ENCODE assay signal across 1 cellular context in the genomic region with DNA sequence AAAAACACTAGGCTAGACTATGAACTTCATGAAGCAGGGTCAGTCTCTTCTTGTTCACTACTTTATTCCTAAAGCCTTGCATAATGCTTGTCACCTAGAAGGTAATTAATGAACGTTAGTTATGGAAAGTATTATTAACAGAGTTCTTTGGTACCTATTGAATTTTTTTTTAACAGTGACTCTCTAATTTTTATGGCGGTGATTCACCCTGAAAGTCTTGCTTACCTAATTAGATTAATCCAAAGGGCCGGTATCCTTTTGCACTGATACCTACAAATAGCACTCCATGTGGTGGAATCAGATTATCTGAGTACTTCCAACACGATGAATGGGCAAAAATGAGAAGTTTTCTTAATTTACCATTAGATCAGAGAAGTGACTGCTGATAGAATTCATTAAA.
TF ChIP-seq lines count a peak whose summit lies in the region.

No MANE protein-coding gene starts in this region.

TF ChIP-seq in IMR-90, 13 proteins besides CTCF, POLR2A, EP300 and RAD21 (continued from another document):
- TF ChIP-seq, protein P1, sequence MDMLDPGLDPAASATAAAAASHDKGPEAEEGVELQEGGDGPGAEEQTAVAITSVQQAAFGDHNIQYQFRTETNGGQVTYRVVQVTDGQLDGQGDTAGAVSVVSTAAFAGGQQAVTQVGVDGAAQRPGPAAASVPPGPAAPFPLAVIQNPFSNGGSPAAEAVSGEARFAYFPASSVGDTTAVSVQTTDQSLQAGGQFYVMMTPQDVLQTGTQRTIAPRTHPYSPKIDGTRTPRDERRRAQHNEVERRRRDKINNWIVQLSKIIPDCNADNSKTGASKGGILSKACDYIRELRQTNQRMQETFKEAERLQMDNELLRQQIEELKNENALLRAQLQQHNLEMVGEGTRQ (IDR thresholded peaks at IDR 0.05; ENCODE audit: low read depth, low read length) = no peak
- no peak for TF ChIP-seq BHLHE40 (IDR thresholded peaks at IDR 0.05; ENCODE audit: low read depth, low read length)
- no peak for TF ChIP-seq RFX5 (IDR thresholded peaks at IDR 0.05; ENCODE audit: low read depth, low read length)
- no peak for TF ChIP-seq MAZ (IDR thresholded peaks at IDR 0.05; ENCODE audit: borderline replicate concordance, low read depth, low read length)
- no peak for TF ChIP-seq CHD1 (IDR thresholded peaks at IDR 0.05; ENCODE audit: low read depth, low read length)
